In genomic region chr3:142213298-142213697, GRCh38 we compare ENCODE assay signal across 21 cellular contexts. TPM values are rescaled to one million over a fixed set of nuclear protein-coding genes. Genes with fewer than 3 reads are reported as not detected.
DNase-seq lines count a peak whose midpoint lies in the region; ATAC-seq and TF ChIP-seq lines count a peak whose summit lies in the region.
"Had no signal": no experiment of that assay in that cellular context is flagged by ENCODE, and none has a peak within 500 bp of the region (broad histone marks: within the 10 kb centered on the region; RNA-seq: fewer than 3 reads in every experiment).

No MANE protein-coding gene starts in this region.

- peaks cover 0 to 20% of the 10 kb centered on the region in 2 donors for H3K4me1 ChIP-seq in right atrium auricular region
- peaks cover 23% of the 10 kb centered on the region for H3K4me1 ChIP-seq in rectal smooth muscle tissue (ENCODE audit: control insufficient read depth, insufficient read depth, low read length)
- H3K4me1 ChIP-seq: gastrocnemius medialis had no signal

- H3K36me3 ChIP-seq in right atrium auricular region, result peaks cover 6% of the 10 kb centered on the region
- peaks cover 9% of the 10 kb centered on the region for H3K36me3 ChIP-seq in rectal smooth muscle tissue (ENCODE audit: control insufficient read depth, insufficient read depth, low read length)

- H3K36me3 Mint-ChIP-seq in stimulated activated naive B cell treated with anti-CD40 and anti-IgM and Interleukin-4, amounts not matched to agents 10 μg/mL and 1 μg/mL and 100 μg/mL, for 72 hours, result peaks cover 24 to 36% of the 10 kb centered on the region in 2 donors

- H3K27ac Mint-ChIP-seq in stimulated activated naive B cell treated with anti-CD40 and anti-IgM and Interleukin-4, amounts not matched to agents 10 μg/mL and 1 μg/mL and 100 μg/mL, for 72 hours, result no peak overlapping the region
- H3K27ac Mint-ChIP-seq: activated CD4-positive, alpha-beta T cell treated with anti-CD3 and anti-CD28 coated beads for 36 hours; CD4-positive, CD25-positive, alpha-beta regulatory T cell; nephron had no signal

- no peaks in the 10 kb centered on the region for H3K27me3 ChIP-seq in right atrium auricular region
- no peaks in the 10 kb centered on the region for H3K27me3 ChIP-seq in rectal smooth muscle tissue (ENCODE audit: control insufficient read depth, insufficient read depth, low read length)
- H3K27me3 ChIP-seq: gastrocnemius medialis had no signal

- peak; percentile 67 for ATAC-seq in Right ventricle myocardium inferior
- peak; percentile 67 to 80 for ATAC-seq in left cardiac atrium
- no peak for ATAC-seq in stimulated activated naive B cell treated with anti-CD40 and anti-IgM and Interleukin-4, amounts not matched to agents 10 μg/mL and 1 μg/mL and 100 μg/mL, for 72 hours (replicated peaks)
- ATAC-seq in HG03280 (IDR thresholded peaks at IDR 0.05; ENCODE audit: unreplicated experiment), result no peak
- ATAC-seq: activated CD4-positive, alpha-beta T cell treated with anti-CD3 and anti-CD28 coated beads for 36 hours; gastrocnemius medialis; K562; PC-3 had no signal

- H3K4me3 ChIP-seq in right atrium auricular region (no peak overlapping the region), rectal smooth muscle tissue (ENCODE audit: low read length) (no peak overlapping the region)
- H3K4me3 ChIP-seq: gastrocnemius medialis, K562 had no signal

- no peak overlapping the region for H3K9ac ChIP-seq in rectal smooth muscle tissue (ENCODE audit: low read length)

- DNase-seq in Right ventricle myocardium inferior (ENCODE audit: missing footprints), result no peak
- DNase-seq in right atrium auricular region (ENCODE audit: low spot score), result no peak
- no peak for DNase-seq in left cardiac atrium
- DNase-seq in iPS-NIHi11 (ENCODE audit: low spot score), result no peak
- DNase-seq in stimulated activated naive B cell treated with anti-CD40 and anti-IgM and Interleukin-4, amounts not matched to agents 10 μg/mL and 1 μg/mL and 100 μg/mL, for 72 hours, result no peak
- no peak for DNase-seq in activated gamma-delta T cell treated with Interleukin-2 at 50 U/mL for 16 hours
- DNase-seq: activated CD4-positive, alpha-beta T cell treated with anti-CD3 and anti-CD28 coated beads for 36 hours; activated effector memory CD4-positive, alpha-beta T cell treated with Interleukin-2 at 50 U/mL for 16 hours; amygdala; CD4-positive, CD25-positive, alpha-beta regulatory T cell; DMS79; gastrocnemius medialis; mesendoderm; NCI-H1048; NCI-H69; PC-3; T-helper 9 cell had no signal

- H3K27ac ChIP-seq in right atrium auricular region (peak overlapping the region in 1 of 2 donors; percentile 12), rectal smooth muscle tissue (ENCODE audit: low read depth, low read length) (peak overlapping the region; percentile 66)
- H3K27ac ChIP-seq: gastrocnemius medialis had no signal

- TF ChIP-seq CTCF in right atrium auricular region (IDR thresholded peaks at IDR 0.05), result no peak

- peaks cover 0 to 3% of the 10 kb centered on the region in 2 donors for H3K9me3 Mint-ChIP-seq in stimulated activated naive B cell treated with anti-CD40 and anti-IgM and Interleukin-4, amounts not matched to agents 10 μg/mL and 1 μg/mL and 100 μg/mL, for 72 hours
- H3K9me3 Mint-ChIP-seq: nephron had no signal

- H3K4me3 Mint-ChIP-seq in stimulated activated naive B cell treated with anti-CD40 and anti-IgM and Interleukin-4, amounts not matched to agents 10 μg/mL and 1 μg/mL and 100 μg/mL, for 72 hours, result no peak overlapping the region
- H3K4me3 Mint-ChIP-seq: activated CD4-positive, alpha-beta T cell treated with anti-CD3 and anti-CD28 coated beads for 36 hours; CD4-positive, CD25-positive, alpha-beta regulatory T cell; nephron had no signal

- H3K4me1 Mint-ChIP-seq in stimulated activated naive B cell treated with anti-CD40 and anti-IgM and Interleukin-4, amounts not matched to agents 10 μg/mL and 1 μg/mL and 100 μg/mL, for 72 hours, result peaks cover 0 to 5% of the 10 kb centered on the region in 2 donors

- H3K9me3 ChIP-seq in right atrium auricular region, result no peaks in the 10 kb centered on the region
- H3K9me3 ChIP-seq: gastrocnemius medialis had no signal

- intact Hi-C loops in Right ventricle myocardium inferior (cut with DNase I) (no loop called here), left cardiac atrium (cut with DNase I) (no loop called here)

- H3K27me3 Mint-ChIP-seq in stimulated activated naive B cell treated with anti-CD40 and anti-IgM and Interleukin-4, amounts not matched to agents 10 μg/mL and 1 μg/mL and 100 μg/mL, for 72 hours, result no peaks in the 10 kb centered on the region
- H3K27me3 Mint-ChIP-seq: activated CD4-positive, alpha-beta T cell treated with anti-CD3 and anti-CD28 coated beads for 36 hours; CD4-positive, CD25-positive, alpha-beta regulatory T cell had no signal

RNA-seq across cellular contexts. Expression of gene GK5, which starts 12.1 kb away (rescaled TPM):
- 8.1 TPM for total RNA-seq in Right ventricle myocardium inferior
- total RNA-seq in right atrium auricular region, result 1 to 10 TPM; 6.4 to 7.1 TPM
- 10 to 100 TPM; 10.5 to 13.6 TPM for total RNA-seq in left cardiac atrium

Comparison
In these comparisons a context has a peak if more than half of its experiments do, and no peak if none do; other contexts are left out.
1. ATAC-seq: peak in Right ventricle myocardium inferior (single experiment) and left cardiac atrium (2 of 2); none in stimulated activated naive B cell treated with anti-CD40 and anti-IgM and Interleukin-4, amounts not matched to agents 10 μg/mL and 1 μg/mL and 100 μg/mL, for 72 hours (0 of 2) and HG03280 (single experiment).